In the genomic region with DNA sequence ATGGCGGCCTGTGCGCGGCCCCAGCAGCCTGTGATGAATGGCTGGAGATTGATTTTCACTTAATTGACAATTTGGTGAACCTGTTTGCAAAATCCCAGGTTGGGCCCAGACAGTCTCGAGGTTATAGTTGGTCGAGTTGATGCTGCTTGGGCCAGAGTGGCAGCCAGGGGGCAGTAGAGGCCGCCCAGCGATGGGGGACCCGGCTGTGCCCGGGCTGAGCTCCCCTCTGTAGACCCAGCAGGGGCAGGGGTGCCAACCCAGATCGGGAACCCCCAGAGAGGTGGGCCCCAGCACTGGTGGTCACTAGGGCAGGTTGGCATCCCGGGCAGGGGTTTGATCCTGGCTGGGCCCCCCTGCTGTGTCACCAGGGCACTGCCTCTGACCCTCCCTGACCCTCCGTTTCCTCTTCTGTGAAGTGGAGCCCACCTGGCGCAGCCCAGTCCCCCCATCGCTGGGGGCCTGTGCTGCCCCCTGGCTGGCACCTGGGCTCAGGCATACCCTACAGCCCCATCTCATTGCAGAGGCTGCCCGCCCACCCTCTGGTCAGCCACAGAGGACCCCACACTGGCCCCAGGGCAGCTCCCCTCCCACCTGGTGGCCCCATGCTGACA, we compare ENCODE assay signal across 8 cellular contexts. TPM values are rescaled to one million over a fixed set of nuclear protein-coding genes. Genes with fewer than 3 reads are reported as not detected.
DNase-seq lines count a peak whose midpoint lies in the region; ATAC-seq and TF ChIP-seq lines count a peak whose summit lies in the region.

No MANE protein-coding gene starts in this region.

- ATAC-seq in foreskin keratinocyte, result peak; percentile 65
- ATAC-seq in GM18873 (IDR thresholded peaks at IDR 0.05; ENCODE audit: low FRiP score, unreplicated experiment), result no peak
- no peak for ATAC-seq in GM18870 (IDR thresholded peaks at IDR 0.05; ENCODE audit: unreplicated experiment)

- H3K27ac ChIP-seq in foreskin keratinocyte, result no peak overlapping the region
- H3K27ac ChIP-seq in spleen, result no peak overlapping the region

- peak; percentile 83 for TF ChIP-seq CTCF in foreskin keratinocyte (conservative IDR thresholded peaks at IDR 0.05)
- peak; percentile 46 to 84 (median 76) for TF ChIP-seq CTCF in spleen (IDR thresholded peaks at IDR 0.05 in 8 of 11, conservative IDR thresholded peaks at IDR 0.05 in 3 of 11)

- no peak overlapping the region for H3K4me3 ChIP-seq in spleen

- no peaks in the 10 kb centered on the region for H3K4me1 ChIP-seq in foreskin keratinocyte
- peaks cover 0 to 7% (median 0%) of the 10 kb centered on the region in 6 donors for H3K4me1 ChIP-seq in spleen

- DNase-seq in Daoy (ENCODE audit: low read depth), result peak; percentile 50
- peak; percentile 70 for DNase-seq in NCI-H146 treated with DMSO at 0.1 percent for 48 hours (lab: John Stamatoyannopoulos, UW; ENCODE audit: unreplicated experiment)
- DNase-seq in activated T-cell treated with anti-CD3 and anti-CD28 coated beads for 4 hours, result peak; percentile 28
- DNase-seq in foreskin keratinocyte, result no peak
- peak; percentile 88 for DNase-seq in spleen
- no peak for DNase-seq in NCI-H2227 treated with DMSO at 0.1 percent for 48 hours (lab: John Stamatoyannopoulos, UW)

- intact Hi-C loops in spleen (cut with DNase I; ENCODE audit: low total_unique reads), result loop anchor here (5.0 kb wide), 1 partner anchor 112 kb away; no protein-coding TSS in a partner anchor

- 13 to 38% (median 24%) methylated on average over 8 to 15 of the region's 15 CpGs for WGBS in spleen, 5 donors

- TF ChIP-seq POLR2A in spleen (IDR thresholded peaks at IDR 0.05), result no peak

- H3K27me3 ChIP-seq in foreskin keratinocyte (peaks cover 4% of the 10 kb centered on the region), spleen (replicated peaks in 1 of 7) (peaks cover 0 to 47% (median 22%) of the 10 kb centered on the region in 7 donors)

- H3K9me3 ChIP-seq in spleen, result no peaks in the 10 kb centered on the region

- no peaks in the 10 kb centered on the region for H3K36me3 ChIP-seq in spleen

RNA-seq across cellular contexts. Expression of gene LHX3, which starts 34.5 kb away (rescaled TPM):
- not detected in 2 replicates for total RNA-seq in Daoy (2014; rRNA removed; shearing (Covaris generic))
- total RNA-seq in foreskin keratinocyte (not detected in 2 replicates), spleen (not detected)
- polyA plus RNA-seq in foreskin keratinocyte (not detected in 2 replicates), spleen (not detected)

RNA-seq across cellular contexts. Expression of gene TMEM250, which starts 51.7 kb away (rescaled TPM):
- total RNA-seq in Daoy (2014; rRNA removed; shearing (Covaris generic)), result 37.5 and 49.5 TPM in 2 replicates
- 33.5 and 34.0 TPM in 2 replicates for total RNA-seq in foreskin keratinocyte
- 28.3 and 28.7 TPM in 2 replicates for polyA plus RNA-seq in foreskin keratinocyte
- 10 to 100 TPM; 23.3 to 31.3 (median 25.8) TPM for total RNA-seq in spleen
- polyA plus RNA-seq in spleen, result 10 to 100 TPM; 10.7 to 28.9 (median 14.8) TPM

Comparison
In these comparisons a context has a peak if more than half of its experiments do, and no peak if none do; other contexts are left out.
1. DNase-seq: peak in Daoy (single experiment), NCI-H146 treated with DMSO at 0.1 percent for 48 hours (single experiment), activated T-cell treated with anti-CD3 and anti-CD28 coated beads for 4 hours (single experiment) and spleen (single experiment); none in foreskin keratinocyte (0 of 2) and NCI-H2227 treated with DMSO at 0.1 percent for 48 hours (single experiment).